ENCODE assay signal across 8 cellular contexts in genomic region chr16:58733671-58734458, GRCh38. TPM values are rescaled to one million over a fixed set of nuclear protein-coding genes. Genes with fewer than 3 reads are reported as not detected.
DNase-seq lines count a peak whose midpoint lies in the region; ATAC-seq, FAIRE-seq and TF ChIP-seq lines count a peak whose summit lies in the region.

TSS of gene GOT2 (minus strand) at chr16:58734316. CDS start at chr16:58734228, 88 bp downstream.

- intact Hi-C loops in CD8-positive, alpha-beta T cell (cut with DNase I, micrococcal nuclease), result loop anchor here (1.0 to 5.0 kb wide), 6 partner anchors 22 to 342 kb away; partner anchors contain the start of genes GINS3 (in 2 of the 2) and SLC38A7 (in 1 of the 2)

- no peaks in the 10 kb centered on the region for H3K9me3 Mint-ChIP-seq in CD8-positive, alpha-beta T cell

- peaks cover 41% of the 10 kb centered on the region for H3K4me1 Mint-ChIP-seq in CD8-positive, alpha-beta T cell (ENCODE audit: low read depth)

- H3K4me3 Mint-ChIP-seq in CD8-positive, alpha-beta T cell, result peak within 1 kb of the TSS; percentile 98

- peak; percentile 14 to 28; a peak in 2 of 4 replicates for TF ChIP-seq RAD21 in H1 (IDR thresholded peaks at IDR 0.05 in 1 of 2, conservative IDR thresholded peaks at IDR 0.05 in 1 of 2; ENCODE audit: low read depth in 2 of 2, low read length in 2 of 2)

- H4K8ac ChIP-seq in H1 (ENCODE audit: extremely low read depth, insufficient read depth, low read length) (peak within 1 kb of the TSS; percentile 96), mesendoderm (ENCODE audit: low read depth, low read length) (no peak within 1 kb of the TSS)

- H4K91ac ChIP-seq in H1 (replicated peaks; ENCODE audit: insufficient read length, low read length), result peak within 1 kb of the TSS; percentile 77

- CTCF ChIA-PET in CD8-positive, alpha-beta T cell (lab: Charles Lee), result interaction anchor here (0.6 to 1.9 kb wide), 9 partner anchors 9 to 396 kb away, joined by 3 to 9 read pairs (median 4); partner anchors contain the start of gene SLC38A7
- CTCF ChIA-PET in H1 (lab: Charles Lee; ENCODE audit: partially characterized antibody), result interaction anchor here (0.7 to 2.4 kb wide), 7 partner anchors 10 to 73 kb away, joined by 3 to 9 read pairs (median 4); no protein-coding TSS in a partner anchor

- H3K36me3 Mint-ChIP-seq in CD8-positive, alpha-beta T cell, result peaks cover 15% of the 10 kb centered on the region

- peak within 1 kb of the TSS; percentile 13; the same call in 1 of the 2 replicates for H2BK15ac ChIP-seq in H1 (ENCODE audit: low read length)
- no peak within 1 kb of the TSS for H2BK15ac ChIP-seq in mesendoderm (replicated peaks; ENCODE audit: low read depth)

- no peak within 1 kb of the TSS for H2AK5ac ChIP-seq in H1 (ENCODE audit: low read depth, low read length)
- H2AK5ac ChIP-seq in mesendoderm (ENCODE audit: low read length), result no peak within 1 kb of the TSS

- H3K27ac Mint-ChIP-seq in CD8-positive, alpha-beta T cell, result peak within 1 kb of the TSS; percentile 91

- H2BK120ac ChIP-seq in H1 (replicated peaks; ENCODE audit: low read depth, low read length) (no peak within 1 kb of the TSS), mesendoderm (ENCODE audit: low read depth, low read length) (no peak within 1 kb of the TSS)

- H3K4me3 ChIP-seq in CD8-positive, alpha-beta T cell (ENCODE audit: low read depth, low read length), result peak within 1 kb of the TSS; percentile 73
- H3K4me3 ChIP-seq in H1 (ENCODE audit: extremely low read depth in 1 of 4, insufficient read depth in 2 of 4, low read depth in 3 of 4, low read length in 4 of 4) (peak within 1 kb of the TSS; percentile 64 to 90 (median 89)), mesendoderm (ENCODE audit: low read length) (peak within 1 kb of the TSS; percentile 97)

- peaks cover 21% of the 10 kb centered on the region for H3K4me1 ChIP-seq in CD8-positive, alpha-beta T cell (ENCODE audit: insufficient read depth, low read length)
- H3K4me1 ChIP-seq in H1 (replicated peaks in 1 of 4; ENCODE audit: control insufficient read depth in 3 of 4, insufficient read depth in 4 of 4, low read length in 3 of 4), result peaks cover 0 to 8% (median 2%) of the 10 kb centered on the region in 4 experiments; a peak in 3 of 7 replicates
- H3K4me1 ChIP-seq in mesendoderm (ENCODE audit: control insufficient read depth, low read depth, low read length), result no peaks in the 10 kb centered on the region

- peak; percentile 81 for TF ChIP-seq CTCF in CD8-positive, alpha-beta T cell (IDR thresholded peaks at IDR 0.05)
- peak; percentile 82 to 99 (median 98) for TF ChIP-seq CTCF in H1 (IDR thresholded peaks at IDR 0.05; ENCODE audit: control extremely low read depth in 1 of 3, insufficient read depth in 1 of 3, low read depth in 1 of 3, low read length in 3 of 3)

- H3K36me3 ChIP-seq in CD8-positive, alpha-beta T cell (ENCODE audit: insufficient read depth, low read length), result no peaks in the 10 kb centered on the region
- H3K36me3 ChIP-seq in H1 (ENCODE audit: control insufficient read depth in 2 of 4, insufficient read depth in 4 of 4, low read length in 3 of 4) (peaks cover 0 to 13% (median 0%) of the 10 kb centered on the region in 4 experiments; a peak in 1 of 8 replicates), mesendoderm (ENCODE audit: control insufficient read depth, insufficient read depth, low read length) (no peaks in the 10 kb centered on the region)

- H3K9me3 ChIP-seq in CD8-positive, alpha-beta T cell (ENCODE audit: low read length), result no peaks in the 10 kb centered on the region
- H3K9me3 ChIP-seq in H1 (ENCODE audit: insufficient read depth in 2 of 2, low read depth in 1 of 2, low read length in 1 of 2), result no peaks in the 10 kb centered on the region

- H3K9ac ChIP-seq in H1 (replicated peaks in 1 of 4; ENCODE audit: extremely low read depth in 1 of 4, low read depth in 3 of 4, low read length in 3 of 4), result peak within 1 kb of the TSS; percentile 69 to 84 (median 81)
- peak within 1 kb of the TSS; percentile 98 for H3K9ac ChIP-seq in mesendoderm (ENCODE audit: low read length)

- H3K23ac ChIP-seq in H1 (ENCODE audit: insufficient read length), result no peak within 1 kb of the TSS
- H3K23ac ChIP-seq in mesendoderm (ENCODE audit: low read length), result peak within 1 kb of the TSS; percentile 97

- no peaks in the 10 kb centered on the region for H3K27me3 ChIP-seq in CD8-positive, alpha-beta T cell (ENCODE audit: insufficient read depth, low read length)
- H3K27me3 ChIP-seq in H1 (replicated peaks in 1 of 4; ENCODE audit: control insufficient read depth in 3 of 4, extremely low read depth in 1 of 4, insufficient read depth in 3 of 4, low read length in 3 of 4) (no peaks in the 10 kb centered on the region), mesendoderm (ENCODE audit: insufficient read depth, low read length, poor library complexity) (no peaks in the 10 kb centered on the region)

- peaks cover 2% of the 10 kb centered on the region; the same call in 1 of the 2 replicates for H3K79me1 ChIP-seq in H1 (ENCODE audit: low read depth, low read length)
- H3K79me1 ChIP-seq in mesendoderm (ENCODE audit: low read length), result peaks cover 8% of the 10 kb centered on the region

- 3% methylated on average over 56 of the region's 68 CpGs; no CpG with 5 or more reads in 1 of the 2 experiments for WGBS in H1 (ENCODE audit: extremely low coverage in 1 of 2, insufficient coverage in 1 of 2, insufficient read length in 1 of 2, insufficient replicate concordance in 2 of 2, low coverage in 1 of 2, low lambda C conversion rate in 2 of 2, missing lambda C conversion rate in 1 of 2), 2 experiments
- no CpG with 5 or more reads among the region's 68 CpGs for WGBS in mesendoderm (ENCODE audit: extremely low coverage, insufficient coverage, low lambda C conversion rate)

- peaks cover 4 to 46% of the 10 kb centered on the region in 2 experiments for H3K79me2 ChIP-seq in H1 (ENCODE audit: control insufficient read depth in 1 of 2, insufficient read depth in 2 of 2, low read length in 2 of 2)
- H3K79me2 ChIP-seq in mesendoderm (ENCODE audit: control insufficient read depth, insufficient read depth, low read length), result peaks cover 39% of the 10 kb centered on the region

- H2AFZ ChIP-seq in H1 (ENCODE audit: low read length), result 0 out of 2 replicates have a peak within 1 kb of the TSS, but pooled peaks have one; percentile 84

- no peak within 1 kb of the TSS for H2BK12ac ChIP-seq in H1 (ENCODE audit: low read depth, low read length)

- peak within 1 kb of the TSS; percentile 71 for H3K27ac ChIP-seq in CD8-positive, alpha-beta T cell (ENCODE audit: low read depth, low read length)
- H3K27ac ChIP-seq in H1 (ENCODE audit: low read depth, low read length) (peak within 1 kb of the TSS; percentile 61; the same call in 1 of the 2 replicates), mesendoderm (ENCODE audit: low read depth, low read length) (no peak within 1 kb of the TSS)

- H3K14ac ChIP-seq in H1 (ENCODE audit: insufficient read length), result no peak within 1 kb of the TSS

- H3K4me2 ChIP-seq in H1 (ENCODE audit: insufficient read depth in 1 of 2, low read depth in 2 of 2, low read length in 2 of 2) (peak within 1 kb of the TSS; percentile 90 to 99), mesendoderm (ENCODE audit: low read length) (peak within 1 kb of the TSS; percentile 66)

- peak; percentile 97 for ATAC-seq in CD8-positive, alpha-beta T cell
- ATAC-seq in GM19438 (IDR thresholded peaks at IDR 0.05; ENCODE audit: low read depth, unreplicated experiment) (peak; percentile 93), HG03575 (IDR thresholded peaks at IDR 0.05; ENCODE audit: extremely low read depth, insufficient number of reproducible peaks, low FRiP score, unreplicated experiment) (peak; percentile 72)

- H3K56ac ChIP-seq in H1 (replicated peaks; ENCODE audit: insufficient read length, low read depth, low read length) (peak within 1 kb of the TSS; percentile 80), mesendoderm (ENCODE audit: low read length) (peak within 1 kb of the TSS; percentile 99)

- H2BK20ac ChIP-seq in H1 (ENCODE audit: low read length), result no peak within 1 kb of the TSS

- no peaks in the 10 kb centered on the region for H3K27me3 Mint-ChIP-seq in CD8-positive, alpha-beta T cell (ENCODE audit: low read depth)

- FAIRE-seq in H1 (lab: Jason Lieb, UNC), result no peak

- DNase-seq in CD8-positive, alpha-beta T cell, result peak; percentile 63 to 90 (median 76)
- DNase-seq in NCI-H82 treated with DMSO at 0.1 percent for 48 hours (lab: John Stamatoyannopoulos, UW; ENCODE audit: unreplicated experiment) (peak; percentile 65), H1 (ENCODE audit: low read depth in 1 of 2, low spot score in 2 of 2) (peak; percentile 60 to 93), mesendoderm (peak; percentile 95)
- DNase-seq in activated CD8-positive, alpha-beta memory T cell treated with anti-CD3 and anti-CD28 coated beads for 24 hours, result peak; percentile 93
- peak; percentile 55 for DNase-seq in stimulated activated CD8-positive, alpha-beta memory T cell treated with anti-CD3 and anti-CD28 coated beads, Interleukin-15, amount 100 ng/mL, for 1 hour (ENCODE audit: low read depth)

- H3K4ac ChIP-seq in H1 (replicated peaks; ENCODE audit: insufficient read length, low read depth, low read length) (no peak within 1 kb of the TSS), mesendoderm (ENCODE audit: low read depth, low read length) (peak within 1 kb of the TSS; percentile 39)

- peak; percentile 81 to 87 for TF ChIP-seq POLR2A in H1 (IDR thresholded peaks at IDR 0.05; ENCODE audit: control extremely low read depth in 1 of 2, low read depth in 2 of 2, low read length in 2 of 2)

- H2BK5ac ChIP-seq in H1 (ENCODE audit: low read depth, low read length) (peak within 1 kb of the TSS; percentile 82), mesendoderm (ENCODE audit: low read length) (peak within 1 kb of the TSS; percentile 85)

- H4K20me1 ChIP-seq in H1 (replicated peaks in 1 of 2; ENCODE audit: control insufficient read depth in 1 of 2, insufficient read depth in 2 of 2, low read length in 2 of 2), result peaks cover 3 to 5% of the 10 kb centered on the region in 2 experiments

- peak within 1 kb of the TSS; percentile 39 for H3K18ac ChIP-seq in H1 (ENCODE audit: extremely low read depth, low read length)
- H3K18ac ChIP-seq in mesendoderm (ENCODE audit: low read length), result peak within 1 kb of the TSS; percentile 33

- no peak for TF ChIP-seq EP300 in H1 (IDR thresholded peaks at IDR 0.05; ENCODE audit: borderline replicate concordance in 1 of 2, low read depth in 2 of 2, low read length in 2 of 2)

- POLR2A ChIA-PET in CD8-positive, alpha-beta T cell (lab: Charles Lee), result interaction anchor here (0.9 kb wide), 1 partner anchor 22 kb away, joined by 3 read pairs; no protein-coding TSS in a partner anchor
- POLR2A ChIA-PET in H1 (lab: Charles Lee; ENCODE audit: partially characterized antibody), result interaction anchor here (0.6 to 1.4 kb wide), 6 partner anchors 10 to 397 kb away, joined by 3 to 4 read pairs (median 3); partner anchors contain the start of gene SLC38A7

- peaks cover 6% of the 10 kb centered on the region for H3K23me2 ChIP-seq in H1 (ENCODE audit: low read depth, low read length)

- peak within 1 kb of the TSS; percentile 59 for H4K5ac ChIP-seq in H1 (ENCODE audit: insufficient read length, low read depth, low read length)
- no peak within 1 kb of the TSS for H4K5ac ChIP-seq in mesendoderm (ENCODE audit: low read length)

RNA-seq across cellular contexts. Expression of gene GOT2, which starts in this region (rescaled TPM):
- total RNA-seq in CD8-positive, alpha-beta T cell, result 10 to 100 TPM; 14.0 to 15.2 TPM
- 218 and 223 TPM in 2 replicates for total RNA-seq in H1 (2021; fragmentation: NEBNext Ultra II Directional; extraction: Animal tissue kit (Norgen Biotek cat#: 25700))
- 62.9 and 69.2 TPM in 2 replicates for polyA plus RNA-seq in H1 (2011; rRNA removed)
- 71.8 TPM for polyA plus RNA-seq in H1 (2011; cell fraction: cytosol; rRNA removed)
- polyA plus RNA-seq in H1 (2011; cell fraction: nucleus; rRNA removed), result 75.4 TPM
- polyA plus RNA-seq in H1 (2012, experiment 1 of 2), result 163 to 178 TPM (median 171 TPM) in 4 replicates
- 179 TPM for polyA plus RNA-seq in H1 (2012, experiment 2 of 2)
- polyA plus RNA-seq in H1 (2013, experiment 1 of 2), result 135 TPM
- 128 TPM for polyA plus RNA-seq in H1 (2013, experiment 2 of 2)
- 95.2 and 112 TPM in 2 replicates for polyA minus RNA-seq in H1 (2011; rRNA and poly(A)+ RNA removed)
- polyA minus RNA-seq in H1 (2011; cell fraction: cytosol; rRNA and poly(A)+ RNA removed), result 169 TPM
- polyA minus RNA-seq in H1 (2011; cell fraction: nucleus; rRNA and poly(A)+ RNA removed), result 60.1 TPM
- polyA plus RNA-seq in mesendoderm (2013, experiment 1 of 2), result 141 TPM
- 145 TPM for polyA plus RNA-seq in mesendoderm (2013, experiment 2 of 2)

Comparison
In these comparisons a context has a peak if more than half of its experiments do, and no peak if none do; other contexts are left out.
1. RNA of gene GOT2 (total RNA-seq): 218 to 223 TPM in H1; 14.0 to 15.2 TPM in CD8-positive, alpha-beta T cell; every median in the first group is over 10 times any median in the second.
2. Peak in every context shown above with its lines, with median percentiles within 50 percentile points of each other: ATAC-seq, DNase-seq and H3K4me3 ChIP-seq.